Comparison of ENCODE assay signal across 12 cellular contexts in the genomic region with DNA sequence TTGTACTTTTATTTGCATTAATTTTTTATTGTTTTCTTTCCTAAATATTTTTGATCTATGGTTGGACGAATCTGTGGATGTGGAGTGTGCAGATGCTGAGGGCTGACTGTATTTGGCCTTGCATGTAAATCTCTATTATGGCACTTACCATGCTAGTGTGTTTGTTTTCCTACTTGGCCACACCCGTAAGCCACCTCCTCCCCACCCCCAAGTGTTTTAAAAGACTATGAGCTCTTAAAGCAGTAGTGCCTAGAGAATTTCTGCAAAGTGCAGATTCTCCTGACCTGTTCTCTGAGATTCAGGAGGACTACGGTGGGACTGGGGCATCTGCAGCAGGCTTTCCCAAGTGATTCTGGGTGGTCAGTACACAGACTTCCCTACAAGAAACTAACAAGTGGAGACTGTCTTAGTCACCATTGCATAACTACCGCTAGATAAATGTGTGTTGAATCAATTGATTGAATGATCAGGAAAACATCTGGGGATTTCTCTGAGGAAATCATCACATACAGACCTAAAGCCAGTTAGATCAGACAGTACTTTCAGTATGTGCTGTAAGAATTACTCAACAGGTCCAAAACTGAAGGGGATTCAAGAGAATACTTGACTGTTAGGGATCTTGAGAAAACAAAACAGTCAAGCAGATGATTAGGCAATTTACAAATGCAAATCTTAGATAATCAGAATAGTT. TPM values are rescaled to one million over a fixed set of nuclear protein-coding genes. Genes with fewer than 3 reads are reported as not detected.
DNase-seq lines count a peak whose midpoint lies in the region; FAIRE-seq and TF ChIP-seq lines count a peak whose summit lies in the region.
"Had no signal": no experiment of that assay in that cellular context is flagged by ENCODE, and none has a peak within 500 bp of the region (broad histone marks: within the 10 kb centered on the region; RNA-seq: fewer than 3 reads in every experiment).

No MANE protein-coding gene starts in this region.

- H3K4me1 Mint-ChIP-seq in chondrocyte (ENCODE audit: low read depth): peaks cover 12% of the 10 kb centered on the region

- TF ChIP-seq POLR2A in GM12892 (IDR thresholded peaks at IDR 0.05; ENCODE audit: low read depth, low read length): no peak

- no peak overlapping the region for H3K4me3 ChIP-seq in AG10803 (ENCODE audit: low read length)
- no peak overlapping the region for H3K4me3 ChIP-seq in fibroblast of the aortic adventitia (ENCODE audit: low read depth, low read length)
- no peak overlapping the region for H3K4me3 ChIP-seq in left ventricle myocardium inferior
- H3K4me3 ChIP-seq: smooth muscle cell had no signal

- H3K4me1 ChIP-seq in left ventricle myocardium inferior: peaks cover 8% of the 10 kb centered on the region

- no peaks in the 10 kb centered on the region for H3K27me3 ChIP-seq in left ventricle myocardium inferior (ENCODE audit: low read depth)

- no peaks in the 10 kb centered on the region for H3K36me3 ChIP-seq in left ventricle myocardium inferior

- FAIRE-seq in GM12892 (lab: Jason Lieb, UNC): peak; percentile 57
- no peak for FAIRE-seq in frontal cortex (lab: Jason Lieb, UNC)

- TF ChIP-seq CTCF in AG10803 (conservative IDR thresholded peaks at IDR 0.05; ENCODE audit: low read length): no peak
- no peak for TF ChIP-seq CTCF in fibroblast of the aortic adventitia (IDR thresholded peaks at IDR 0.05; ENCODE audit: insufficient read depth, low read length)
- TF ChIP-seq CTCF in left ventricle myocardium inferior (IDR thresholded peaks at IDR 0.05; ENCODE audit: borderline replicate concordance): no peak
- TF ChIP-seq CTCF in chondrocyte (IDR thresholded peaks at IDR 0.05): no peak

- H3K9me3 Mint-ChIP-seq in chondrocyte (ENCODE audit: low read depth): no peaks in the 10 kb centered on the region

- no peak overlapping the region for H3K4me3 Mint-ChIP-seq in chondrocyte (ENCODE audit: unreplicated experiment)

- peak; percentile 83 for DNase-seq in AG10803 (ENCODE audit: low read depth)
- DNase-seq in GM12892 (ENCODE audit: insufficient read length): no peak
- DNase-seq in RPMI8226: peak; percentile 75
- DNase-seq in fibroblast of the aortic adventitia (ENCODE audit: low read depth): peak; percentile 56
- no peak for DNase-seq in frontal cortex (ENCODE audit: low spot score in 2 of 2)
- DNase-seq in HuH-7.5 (ENCODE audit: low spot score): no peak
- no peak for DNase-seq in left ventricle myocardium inferior
- no peak for DNase-seq in chondrocyte (ENCODE audit: low spot score)
- DNase-seq: activated effector memory CD4-positive, alpha-beta T cell treated with Interleukin-2 at 50 U/mL for 16 hours; effector CD8-positive, alpha-beta T cell; left cardiac atrium had no signal

- H3K27me3 Mint-ChIP-seq in chondrocyte (ENCODE audit: low read depth): no peaks in the 10 kb centered on the region

- no peaks in the 10 kb centered on the region for H3K9me3 ChIP-seq in left ventricle myocardium inferior (replicated peaks)

- H3K36me3 Mint-ChIP-seq in chondrocyte (ENCODE audit: low read depth): no peaks in the 10 kb centered on the region

- no peak overlapping the region for H3K27ac ChIP-seq in left ventricle myocardium inferior (replicated peaks)

- intact Hi-C loops in left ventricle myocardium inferior (cut with micrococcal nuclease): no loop called here

- H3K27ac Mint-ChIP-seq in chondrocyte (ENCODE audit: unreplicated experiment): no peak overlapping the region

RNA-seq across cellular contexts. Expression of gene TIPARP, which starts 6.2 kb away (rescaled TPM):
- 29.5 TPM for polyA plus RNA-seq in GM12892 (2012; ENCODE audit: missing spikeins)
- total RNA-seq in fibroblast of the aortic adventitia (ENCODE audit: low replicate concordance) (26.1 and 67.1 TPM in 2 replicates), frontal cortex (44.0 TPM), left ventricle myocardium inferior (27.2 TPM), chondrocyte (65.3 to 90.5 TPM (median 65.3 TPM) in 3 replicates)

Comparison
In these comparisons a context has a peak if more than half of its experiments do, and no peak if none do; other contexts are left out.
1. DNase-seq: peak in AG10803 (single experiment), RPMI8226 (single experiment) and fibroblast of the aortic adventitia (single experiment); none in GM12892 (single experiment), frontal cortex (0 of 2), HuH-7.5 (single experiment), left ventricle myocardium inferior (single experiment) and chondrocyte (single experiment).